Comparison of ENCODE assay signal across 10 cellular contexts in genomic region chr17:43019418-43019817, GRCh38. TPM values are rescaled to one million over a fixed set of nuclear protein-coding genes. Genes with fewer than 3 reads are reported as not detected.
A peak's percentile ranks its signal among the peaks of the same experiment; 100 is the strongest.
DNase-seq lines count a peak whose midpoint lies in the region; ATAC-seq, FAIRE-seq and TF ChIP-seq lines count a peak whose summit lies in the region.
"Had no signal": no experiment of that assay in that cellular context is flagged by ENCODE, and none has a peak within 500 bp of the region (broad histone marks: within the 10 kb centered on the region; RNA-seq: fewer than 3 reads in every experiment).

No MANE protein-coding gene starts in this region.

- peaks cover 10% of the 10 kb centered on the region; the same call in 1 of the 2 replicates for H4K20me1 ChIP-seq in K562 (replicated peaks; ENCODE audit: control insufficient read depth, insufficient read depth, low read length)

- no peaks in the 10 kb centered on the region for H3K27me3 Mint-ChIP-seq in memory B cell

- CTCF ChIA-PET in K562 (lab: Yijun Ruan, JAX; ENCODE audit: low intra/inter-chr PET ratio) = interaction anchor here (0.6 kb wide), 1 partner anchor 13 kb away, joined by 3 read pairs; the partner anchor contains the start of gene IFI35

- in situ Hi-C loops in K562 (cut with MboI) = loop anchor here (10.0 kb wide), 1 partner anchor 295 kb away; no protein-coding TSS in a partner anchor

- ATAC-seq in K562 (peak; percentile 35), memory B cell (ENCODE audit: low read depth) (no peak), HG02623 (IDR thresholded peaks at IDR 0.05; ENCODE audit: unreplicated experiment) (no peak)

- no peaks in the 10 kb centered on the region for H3K27me3 ChIP-seq in K562 (ENCODE audit: control insufficient read depth in 2 of 2, insufficient read depth in 2 of 2, low read length in 2 of 2)
- H3K27me3 ChIP-seq in testis = no peaks in the 10 kb centered on the region

- H3K27ac ChIP-seq in K562 (ENCODE audit: extremely low read depth, low read depth, low read length) (peak overlapping the region; percentile 83), testis (peak overlapping the region in 1 of 2 donors; percentile 94)

- no peak for TF ChIP-seq CTCF in K562 (IDR thresholded peaks at IDR 0.05 in 2 of 3, conservative IDR thresholded peaks at IDR 0.05 in 1 of 3; ENCODE audit: insufficient read depth in 2 of 3, low read depth in 1 of 3, low read length in 3 of 3)
- TF ChIP-seq CTCF in testis (IDR thresholded peaks at IDR 0.05) = no peak

- peaks cover 32 to 55% of the 10 kb centered on the region in 2 experiments for H3K4me1 ChIP-seq in K562 (replicated peaks in 1 of 2; ENCODE audit: control insufficient read depth in 2 of 2, insufficient read depth in 2 of 2, low read length in 2 of 2)
- H3K4me1 ChIP-seq in testis = peaks cover 44% of the 10 kb centered on the region

- 6% methylated on average over 7 of the region's 7 CpGs for WGBS in K562 (ENCODE audit: insufficient coverage, low coverage, missing lambda C conversion rate)
- WGBS in testis, 2 donors = 19 to 26% methylated on average over 7 of the region's 7 CpGs

- no TSS peak for BruUV-seq in K562 (replicated peaks; lab: Mats Ljungman, UMichigan)

- no peak overlapping the region for H3K4me3 ChIP-seq in K562
- H3K4me3 ChIP-seq in testis = no peak overlapping the region

- peaks cover 10% of the 10 kb centered on the region for H3K9me1 ChIP-seq in K562 (ENCODE audit: control insufficient read depth, insufficient read depth, low read length)

- H3K36me3 ChIP-seq in K562 (ENCODE audit: control insufficient read depth, insufficient read depth, low read length) (peaks cover 46% of the 10 kb centered on the region; the same call in 2 of the 3 replicates), testis (ENCODE audit: low read depth, missing control alignments) (no peaks in the 10 kb centered on the region)

- no peaks in the 10 kb centered on the region for H3K9me3 ChIP-seq in K562 (replicated peaks; ENCODE audit: control insufficient read depth, insufficient read depth, low read depth, low read length)
- no peaks in the 10 kb centered on the region for H3K9me3 ChIP-seq in testis

- POLR2A ChIA-PET in K562 (lab: Yijun Ruan, JAX) = interaction anchor here (1.2 to 6.7 kb wide), 4 partner anchors 9 to 296 kb away, joined by 3 to 79 read pairs (median 4); no protein-coding TSS in a partner anchor

- DNase-seq in SIG-M5 treated with dmso at 0.1 percent for 504 hours (lab: John Stamatoyannopoulos, UW; ENCODE audit: unreplicated experiment) (peak; percentile 76), SIG-M5 (lab: John Stamatoyannopoulos, UW) (no peak), K562 (ENCODE audit: extremely low read depth in 1 of 4, low spot score in 3 of 4) (peak; percentile 37 to 80 (median 49)), memory B cell (ENCODE audit: low spot score in 2 of 2) (no peak), testis (peak; percentile 65), EL (no peak), HPDE6-E6E7 (ENCODE audit: extremely low spot score) (no peak)
- DNase-seq: NCI-H446 treated with DMSO at 0.1 percent for 48 hours had no signal

- H3K4me2 ChIP-seq in K562 (ENCODE audit: insufficient read depth, low read length) = peak overlapping the region; percentile 62

- FAIRE-seq in K562 (lab: Jason Lieb, UNC) = peak; percentile 49
- FAIRE-seq: A204.1 had no signal

- intact Hi-C loops in K562 (cut with micrococcal nuclease) (no loop called here), testis (cut with DNase I; ENCODE audit: low total_unique reads) (no loop called here)

- peaks cover 6% of the 10 kb centered on the region for H3K36me3 Mint-ChIP-seq in memory B cell

- TF ChIP-seq POLR2A in K562 (conservative IDR thresholded peaks at IDR 0.05) (no peak), testis (IDR thresholded peaks at IDR 0.05) (no peak)

- H3K9ac ChIP-seq in K562 (ENCODE audit: insufficient read depth in 1 of 2, low read depth in 2 of 2, low read length in 2 of 2) = peak overlapping the region; percentile 66 to 86; a peak in 3 of 4 replicates

- H3K4me3 Mint-ChIP-seq in memory B cell = peak overlapping the region; percentile 56

- peaks cover 19% of the 10 kb centered on the region for H3K4me1 Mint-ChIP-seq in memory B cell

- H3K9me3 Mint-ChIP-seq in memory B cell = no peaks in the 10 kb centered on the region

- H3K27ac Mint-ChIP-seq in memory B cell = peak overlapping the region; percentile 41

- no peak for TF ChIP-seq RAD21 in K562 (CRISPR knock-in tag; conservative IDR thresholded peaks at IDR 0.05 in 1 of 2, IDR thresholded peaks at IDR 0.05 in 1 of 2)

- peak; percentile 15; the same call in 1 of the 2 replicates for TF ChIP-seq EP300 in K562 (IDR thresholded peaks at IDR 0.05; ENCODE audit: low read length)

- H3K79me2 ChIP-seq in K562 (ENCODE audit: control insufficient read depth, insufficient read depth, low read length) = peaks cover 40% of the 10 kb centered on the region

- H2AFZ ChIP-seq in K562 (ENCODE audit: low read depth, low read length) = peak overlapping the region; percentile 18; the same call in 1 of the 2 replicates

RNA-seq across cellular contexts. Expression of gene VAT1, which starts 2.8 kb away (rescaled TPM):
- total RNA-seq in K562 (2011; cell fraction: chromatin; rRNA removed; ENCODE audit: low replicate concordance) = 30.5 and 61.9 TPM in 2 replicates
- total RNA-seq in K562 (2011; cell fraction: nucleolus; rRNA removed) = 43.8 and 46.4 TPM in 2 replicates
- 40.5 and 42.9 TPM in 2 replicates for total RNA-seq in K562 (2011; cell fraction: nucleoplasm; rRNA removed)
- total RNA-seq in K562 (2014; rRNA removed) (72.5 and 96.7 TPM in 2 replicates), K562 (2014; rRNA removed; fragmentation: Illumina TruSeq; extraction: Trizol) (58.6 and 60.6 TPM in 2 replicates), K562 (2015; rRNA removed; fragmentation: Illumina TruSeq; extraction: Trizol) (94.7 and 97.8 TPM in 2 replicates), K562 (2021) (141 and 153 TPM in 2 replicates), testis (100 to 1,000 TPM; 201 to 277 TPM)
- polyA plus RNA-seq in K562 (2011; rRNA removed) (46.3 and 61.6 TPM in 2 replicates), K562 (2014; fragmentation: Illumina TruSeq; extraction: Trizol) (108 and 109 TPM in 2 replicates), K562 (2014; fragmentation: Nextera tagmentation; extraction: Ambion mirVana) (10 to 100 TPM; 29.4 to 46.0 TPM), K562 (2014; rRNA removed) (62.2 and 66.7 TPM in 2 replicates), testis (ENCODE audit: insufficient read depth, low read depth, low replicate concordance) (204 TPM)
- 43.4 and 85.3 TPM in 2 replicates for polyA plus RNA-seq in K562 (2011; cell fraction: cytosol; rRNA removed)
- 24.4 and 32.6 TPM in 2 replicates for polyA plus RNA-seq in K562 (2011; cell fraction: nucleus; rRNA removed)
- 310 and 384 TPM in 2 replicates for polyA plus RNA-seq in K562 (2012)
- polyA minus RNA-seq in K562 (2011; rRNA and poly(A)+ RNA removed) = 83.5 and 143 TPM in 2 replicates
- polyA minus RNA-seq in K562 (2011; cell fraction: cytosol; rRNA and poly(A)+ RNA removed) = 71.9 and 78.2 TPM in 2 replicates
- 13.9 and 17.1 TPM in 2 replicates for polyA minus RNA-seq in K562 (2011; cell fraction: nucleus; rRNA and poly(A)+ RNA removed)

RNA-seq across cellular contexts. Expression of gene RND2, which starts 5.6 kb away (rescaled TPM):
- total RNA-seq in K562 (2011; cell fraction: chromatin; rRNA removed; ENCODE audit: low replicate concordance) = 0.55 and 1.2 TPM in 2 replicates
- 0.53 and 0.83 TPM in 2 replicates for total RNA-seq in K562 (2011; cell fraction: nucleolus; rRNA removed)
- 0.88 and 1.5 TPM in 2 replicates for total RNA-seq in K562 (2011; cell fraction: nucleoplasm; rRNA removed)
- total RNA-seq in K562 (2014; rRNA removed) (0.68 and 1.3 TPM in 2 replicates), K562 (2014; rRNA removed; fragmentation: Illumina TruSeq; extraction: Trizol) (0.98 and 0.99 TPM in 2 replicates), K562 (2015; rRNA removed; fragmentation: Illumina TruSeq; extraction: Trizol) (1.4 TPM in 2 replicates), K562 (2021) (1.8 TPM in 2 replicates), testis (10 to 100 TPM; 15.7 to 33.1 TPM)
- polyA plus RNA-seq in K562 (2011; rRNA removed) (1.4 and 1.9 TPM in 2 replicates), K562 (2014; fragmentation: Illumina TruSeq; extraction: Trizol) (1.3 TPM in 2 replicates), K562 (2014; fragmentation: Nextera tagmentation; extraction: Ambion mirVana) (under 1 TPM; 0.15 to 0.39 TPM), K562 (2014; rRNA removed) (0.77 and 1.8 TPM in 2 replicates), testis (ENCODE audit: insufficient read depth, low read depth, low replicate concordance) (48.7 TPM)
- polyA plus RNA-seq in K562 (2011; cell fraction: cytosol; rRNA removed) = 1.7 and 2.9 TPM in 2 replicates
- polyA plus RNA-seq in K562 (2011; cell fraction: nucleus; rRNA removed) = 1.1 and 1.3 TPM in 2 replicates
- 1.4 and 2.6 TPM in 2 replicates for polyA plus RNA-seq in K562 (2012)
- polyA minus RNA-seq in K562 (2011; rRNA and poly(A)+ RNA removed) = 1.1 and 1.8 TPM in 2 replicates
- 0.48 and 0.64 TPM in 2 replicates for polyA minus RNA-seq in K562 (2011; cell fraction: cytosol; rRNA and poly(A)+ RNA removed)
- polyA minus RNA-seq in K562 (2011; cell fraction: nucleus; rRNA and poly(A)+ RNA removed) = 0.11 and 0.13 TPM in 2 replicates

RNA-seq across cellular contexts. Expression of gene IFI35, which starts 12.8 kb away (rescaled TPM):
- 4.9 and 13.4 TPM in 2 replicates for total RNA-seq in K562 (2011; cell fraction: chromatin; rRNA removed; ENCODE audit: low replicate concordance)
- total RNA-seq in K562 (2011; cell fraction: nucleolus; rRNA removed) = 12.0 and 15.2 TPM in 2 replicates
- total RNA-seq in K562 (2011; cell fraction: nucleoplasm; rRNA removed) = 8.1 and 8.3 TPM in 2 replicates
- 11.7 and 13.9 TPM in 2 replicates for total RNA-seq in K562 (2014; rRNA removed)
- total RNA-seq in K562 (2014; rRNA removed; fragmentation: Illumina TruSeq; extraction: Trizol) = 3.9 and 4.7 TPM in 2 replicates
- total RNA-seq in K562 (2015; rRNA removed; fragmentation: Illumina TruSeq; extraction: Trizol) = 8.4 and 9.4 TPM in 2 replicates
- total RNA-seq in K562 (2021) = 10.6 TPM in 2 replicates
- polyA plus RNA-seq in K562 (2011; rRNA removed) = 5.3 and 7.5 TPM in 2 replicates
- 8.4 and 15.8 TPM in 2 replicates for polyA plus RNA-seq in K562 (2011; cell fraction: cytosol; rRNA removed)
- polyA plus RNA-seq in K562 (2011; cell fraction: nucleus; rRNA removed) = 8.6 and 12.3 TPM in 2 replicates
- polyA plus RNA-seq in K562 (2012) = 16.2 and 33.1 TPM in 2 replicates
- 11.3 TPM in 2 replicates for polyA plus RNA-seq in K562 (2014; fragmentation: Illumina TruSeq; extraction: Trizol)
- 10 to 100 TPM in 1 of 2 experiments, 1 to 10 TPM in 1; 4.4 to 10.2 TPM for polyA plus RNA-seq in K562 (2014; fragmentation: Nextera tagmentation; extraction: Ambion mirVana)
- 12.0 and 13.1 TPM in 2 replicates for polyA plus RNA-seq in K562 (2014; rRNA removed)
- 2.5 and 4.1 TPM in 2 replicates for polyA minus RNA-seq in K562 (2011; rRNA and poly(A)+ RNA removed)
- polyA minus RNA-seq in K562 (2011; cell fraction: cytosol; rRNA and poly(A)+ RNA removed) = 2.3 and 3.0 TPM in 2 replicates
- polyA minus RNA-seq in K562 (2011; cell fraction: nucleus; rRNA and poly(A)+ RNA removed) = 3.2 and 3.3 TPM in 2 replicates
- 10 to 100 TPM in 1 of 2 donors, 1 to 10 TPM in 1; 8.0 to 12.7 TPM for total RNA-seq in testis
- polyA plus RNA-seq in testis (ENCODE audit: insufficient read depth, low read depth, low replicate concordance) = 15.0 TPM

RNA-seq across cellular contexts. Expression of gene RPL27, which starts 21.2 kb away (rescaled TPM):
- total RNA-seq in K562 (2011; cell fraction: chromatin; rRNA removed; ENCODE audit: low replicate concordance) = 253 and 412 TPM in 2 replicates
- total RNA-seq in K562 (2011; cell fraction: nucleolus; rRNA removed) = 1,095 and 1,098 TPM in 2 replicates
- total RNA-seq in K562 (2011; cell fraction: nucleoplasm; rRNA removed) = 971 and 1,742 TPM in 2 replicates
- total RNA-seq in K562 (2014; rRNA removed) (2,067 and 2,551 TPM in 2 replicates), K562 (2014; rRNA removed; fragmentation: Illumina TruSeq; extraction: Trizol) (2,142 and 2,848 TPM in 2 replicates), K562 (2015; rRNA removed; fragmentation: Illumina TruSeq; extraction: Trizol) (2,702 and 3,023 TPM in 2 replicates), K562 (2021) (1,539 and 1,728 TPM in 2 replicates), testis (100 to 1,000 TPM; 457 to 634 TPM)
- polyA plus RNA-seq in K562 (2011; rRNA removed) (5,002 and 6,155 TPM in 2 replicates), K562 (2014; fragmentation: Illumina TruSeq; extraction: Trizol) (4,115 and 4,591 TPM in 2 replicates), K562 (2014; fragmentation: Nextera tagmentation; extraction: Ambion mirVana) (1,000 to 10,000 TPM; 3,710 to 4,120 TPM), K562 (2014; rRNA removed) (3,174 and 4,926 TPM in 2 replicates), testis (ENCODE audit: insufficient read depth, low read depth, low replicate concordance) (1,036 TPM)
- 2,939 and 4,172 TPM in 2 replicates for polyA plus RNA-seq in K562 (2011; cell fraction: cytosol; rRNA removed)
- polyA plus RNA-seq in K562 (2011; cell fraction: nucleus; rRNA removed) = 1,268 and 1,390 TPM in 2 replicates
- polyA plus RNA-seq in K562 (2012) = 3,200 and 4,932 TPM in 2 replicates
- polyA minus RNA-seq in K562 (2011; rRNA and poly(A)+ RNA removed) = 945 and 1,386 TPM in 2 replicates
- 577 and 776 TPM in 2 replicates for polyA minus RNA-seq in K562 (2011; cell fraction: cytosol; rRNA and poly(A)+ RNA removed)
- 198 and 385 TPM in 2 replicates for polyA minus RNA-seq in K562 (2011; cell fraction: nucleus; rRNA and poly(A)+ RNA removed)

RNA-seq across cellular contexts. Expression of gene RUNDC1, which starts 39.1 kb away (rescaled TPM):
- total RNA-seq in K562 (2011; cell fraction: chromatin; rRNA removed; ENCODE audit: low replicate concordance) = 45.7 and 57.8 TPM in 2 replicates
- total RNA-seq in K562 (2011; cell fraction: nucleolus; rRNA removed) = 36.1 and 40.2 TPM in 2 replicates
- total RNA-seq in K562 (2011; cell fraction: nucleoplasm; rRNA removed) = 40.8 and 43.7 TPM in 2 replicates
- total RNA-seq in K562 (2014; rRNA removed) (9.4 and 12.0 TPM in 2 replicates), K562 (2014; rRNA removed; fragmentation: Illumina TruSeq; extraction: Trizol) (6.3 and 6.6 TPM in 2 replicates), K562 (2015; rRNA removed; fragmentation: Illumina TruSeq; extraction: Trizol) (9.0 and 9.4 TPM in 2 replicates), K562 (2021) (11.1 and 12.5 TPM in 2 replicates), testis (10 to 100 TPM; 18.5 to 20.2 TPM)
- polyA plus RNA-seq in K562 (2011; rRNA removed) (8.1 and 10.5 TPM in 2 replicates), K562 (2014; fragmentation: Illumina TruSeq; extraction: Trizol) (10.5 and 12.6 TPM in 2 replicates), K562 (2014; fragmentation: Nextera tagmentation; extraction: Ambion mirVana) (1 to 10 TPM; 3.4 to 3.6 TPM), K562 (2014; rRNA removed) (8.3 and 8.8 TPM in 2 replicates), testis (ENCODE audit: insufficient read depth, low read depth, low replicate concordance) (17.5 TPM)
- 5.6 and 8.2 TPM in 2 replicates for polyA plus RNA-seq in K562 (2011; cell fraction: cytosol; rRNA removed)
- 7.3 and 11.3 TPM in 2 replicates for polyA plus RNA-seq in K562 (2011; cell fraction: nucleus; rRNA removed)
- 10.6 and 11.1 TPM in 2 replicates for polyA plus RNA-seq in K562 (2012)
- polyA minus RNA-seq in K562 (2011; rRNA and poly(A)+ RNA removed) = 12.3 and 18.9 TPM in 2 replicates
- 4.2 and 8.2 TPM in 2 replicates for polyA minus RNA-seq in K562 (2011; cell fraction: cytosol; rRNA and poly(A)+ RNA removed)
- 5.3 and 8.8 TPM in 2 replicates for polyA minus RNA-seq in K562 (2011; cell fraction: nucleus; rRNA and poly(A)+ RNA removed)

Comparison
In these comparisons a context has a peak if more than half of its experiments do, and no peak if none do; other contexts are left out.
1. DNase-seq: peak in SIG-M5 treated with dmso at 0.1 percent for 504 hours (single experiment), K562 (4 of 4) and testis (single experiment); none in SIG-M5 (single experiment), memory B cell (0 of 2), EL (single experiment) and HPDE6-E6E7 (single experiment).
2. RNA of gene RND2, which starts 5.6 kb away (total RNA-seq): 15.7 to 33.1 TPM in testis; 0.53 to 1.8 TPM in K562; every median in the first group is over 4 times any median in the second.